ENCODE assay signal across 8 cellular contexts in genomic region chr17:64919289-64920025, GRCh38. TPM values are rescaled to one million over a fixed set of nuclear protein-coding genes. Genes with fewer than 3 reads are reported as not detected.
DNase-seq lines count a peak whose midpoint lies in the region; ATAC-seq and TF ChIP-seq lines count a peak whose summit lies in the region.
"Not testable (repeated sequence)": the region's sequence is repeated elsewhere in the genome, so short reads cannot be mapped to it uniquely, and the experiment has no call there.

TSS of gene LRRC37A3 (minus strand) at chr17:64919478. CDS start at chr17:64897257, 22,221 bp downstream.

- H3K27me3 ChIP-seq in adipocyte (replicated peaks; ENCODE audit: control insufficient read depth, insufficient read depth, low read length); heart left ventricle: not testable (repeated sequence)

- H3K27ac Mint-ChIP-seq in type B pancreatic cell, result peak within 1 kb of the TSS; percentile 92

- not testable (repeated sequence) for H3K36me3 ChIP-seq in adipocyte (ENCODE audit: control insufficient read depth, insufficient read depth, low read length, severe bottlenecking); heart left ventricle

- in situ Hi-C loops in GM13976 (cut with MboI; ENCODE audit: low sequenced_read_pairs, unreplicated experiment), result not testable (repeated sequence)

- peak within 1 kb of the TSS; percentile 90 for H3K4me3 Mint-ChIP-seq in type B pancreatic cell

- not testable (repeated sequence) for H3K9me3 ChIP-seq in adipocyte (ENCODE audit: control insufficient read depth, low read length); heart left ventricle

- H3K4me3 ChIP-seq in adipocyte (ENCODE audit: low read length) (peak within 1 kb of the TSS; percentile 82), heart left ventricle (peak within 1 kb of the TSS; percentile 60 to 88 (median 74))

- peak within 1 kb of the TSS; percentile 82 for H3K9ac ChIP-seq in adipocyte (ENCODE audit: low read length)

- H3K4me1 Mint-ChIP-seq in type B pancreatic cell (ENCODE audit: unreplicated experiment), result not testable (repeated sequence)

- 1 to 5% (median 2%) methylated on average over 18 to 69 of the region's 70 CpGs for WGBS in heart left ventricle, 4 donors

- not testable (repeated sequence) for H3K4me1 ChIP-seq in adipocyte (ENCODE audit: control insufficient read depth, insufficient read depth, low read length)
- peaks cover 0 to 16% (median 3%) of the 10 kb centered on the region in 12 donors for H3K4me1 ChIP-seq in heart left ventricle

- intact Hi-C loops in heart left ventricle (cut with DNase I), result loop anchor here in 1 of 10 donors (5.0 kb wide), 1 partner anchor 278 kb away; no protein-coding TSS in a partner anchor

- DNase-seq in GM13976 (ENCODE audit: low spot score), result peak; percentile 89
- DNase-seq in NCI-H1436 (lab: John Stamatoyannopoulos, UW), result peak; percentile 98
- peak; percentile 95 for DNase-seq in SW480 (ENCODE audit: low spot score)
- peak; percentile 100 for DNase-seq in adipocyte (ENCODE audit: low read depth)
- DNase-seq in heart left ventricle, result peak; percentile 97 to 100 (median 99)
- peak; percentile 96 for DNase-seq in pons (ENCODE audit: low spot score)
- DNase-seq in type B pancreatic cell (ENCODE audit: extremely low spot score, unreplicated experiment), result peak; percentile 100

- not testable (repeated sequence) for H3K9me3 Mint-ChIP-seq in type B pancreatic cell

- peak in 1 of 2 donors; percentile 68 for TF ChIP-seq POLR2A in heart left ventricle (IDR thresholded peaks at IDR 0.05)

- ATAC-seq in HG02852 (IDR thresholded peaks at IDR 0.05; ENCODE audit: unreplicated experiment), result peak; percentile 85
- peak; percentile 99 for ATAC-seq in heart left ventricle

- not testable (repeated sequence) for H3K27me3 Mint-ChIP-seq in type B pancreatic cell

- H3K27ac ChIP-seq in heart left ventricle, result peak within 1 kb of the TSS; percentile 80 to 97 (median 93)

- not testable (repeated sequence) for H3K36me3 Mint-ChIP-seq in type B pancreatic cell

- TF ChIP-seq CTCF in GM13976 (IDR thresholded peaks at IDR 0.05; ENCODE audit: borderline replicate concordance, control extremely low read depth, extremely low read depth, insufficient read depth, missing control alignments) (peak; percentile 99), heart left ventricle (IDR thresholded peaks at IDR 0.05) (peak; percentile 84 to 99 (median 96)), type B pancreatic cell (conservative IDR thresholded peaks at IDR 0.05) (peak; percentile 99)

RNA-seq across cellular contexts. Expression of gene LRRC37A3, which starts in this region (rescaled TPM):
- total RNA-seq in heart left ventricle, result 1 to 10 TPM in 8 of 9 donors, under 1 TPM in 1; 0.69 to 7.4 (median 3.2) TPM
- 1 to 10 TPM; 1.1 to 2.5 TPM for polyA plus RNA-seq in heart left ventricle
- 9.7 and 21.1 TPM in 2 replicates for total RNA-seq in type B pancreatic cell (ENCODE audit: low replicate concordance)

Comparison
In these comparisons a context has a peak if more than half of its experiments do, and no peak if none do; other contexts are left out.
1. Peak in every context shown above with its lines: DNase-seq, ATAC-seq, H3K4me3 ChIP-seq and H3K27ac ChIP-seq.